9 cellular contexts compared by ENCODE assay signal in the genomic region with DNA sequence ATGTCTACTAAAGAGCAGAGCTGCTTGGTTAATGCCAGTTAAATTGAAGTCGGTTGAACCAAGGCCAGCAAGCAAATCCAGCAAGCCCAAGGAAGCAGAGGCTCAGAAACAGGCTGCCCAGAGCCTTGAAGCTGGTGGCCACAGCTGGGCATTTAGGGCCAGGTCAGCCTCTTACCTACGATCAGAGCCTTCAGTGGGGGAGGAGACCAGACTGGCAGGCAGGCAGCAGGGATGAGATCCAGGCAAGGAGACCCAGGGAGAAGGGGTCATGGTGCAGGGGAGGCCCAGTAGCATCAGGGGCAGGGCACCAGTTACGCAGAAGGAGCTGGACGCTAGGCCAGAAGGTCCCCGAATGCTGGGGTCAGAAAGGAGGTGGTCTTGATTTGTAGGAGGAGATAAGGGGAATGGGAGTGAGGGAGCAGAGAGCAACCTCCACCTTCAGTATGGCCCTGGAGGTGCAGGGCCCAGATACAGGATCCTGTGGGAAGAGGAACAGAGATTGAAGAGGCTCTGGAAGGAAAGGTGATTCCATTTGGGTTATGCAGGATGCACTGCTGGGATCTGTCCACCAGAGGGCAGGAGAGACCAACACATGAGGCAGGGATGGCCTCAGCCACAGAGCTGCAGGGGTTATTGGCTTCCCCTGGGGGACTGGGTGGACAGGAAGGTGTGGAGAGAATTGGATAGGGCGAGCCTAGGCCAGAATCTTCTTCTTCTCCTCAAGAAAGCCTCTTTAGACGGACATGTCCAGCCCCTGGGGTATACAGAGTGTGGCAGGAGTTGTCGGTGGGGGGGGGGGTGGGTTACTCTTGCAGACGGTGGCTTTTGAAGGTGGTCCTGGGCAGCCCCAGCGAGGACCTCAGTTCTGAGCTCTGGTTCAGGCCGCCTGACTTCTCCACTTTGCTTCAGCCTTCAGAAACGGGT.
DNase-seq lines count a peak whose midpoint lies in the region; ATAC-seq and TF ChIP-seq lines count a peak whose summit lies in the region.
"Had no signal": no experiment of that assay in that cellular context is flagged by ENCODE, and none has a peak within 500 bp of the region (broad histone marks: within the 10 kb centered on the region; RNA-seq: fewer than 3 reads in every experiment).

No MANE protein-coding gene starts in this region.

- no peak overlapping the region for H3K27ac Mint-ChIP-seq in activated T-helper 2 cell treated with anti-CD3 and anti-CD28 coated beads, Interferon-gamma antibody, Interleukin-2, Interleukin-4, amounts not matched to agents 10 μg/mL and 5 μg/mL and 100 μg/mL, durations not matched to agents 14 hours and 24 hours and 36 hours
- no peak overlapping the region for H3K27ac Mint-ChIP-seq in type B pancreatic cell

- H3K27me3 ChIP-seq in foreskin keratinocyte, result peaks cover 10% of the 10 kb centered on the region

- H3K27me3 Mint-ChIP-seq in activated T-helper 2 cell treated with anti-CD3 and anti-CD28 coated beads, Interferon-gamma antibody, Interleukin-2, Interleukin-4, amounts not matched to agents 10 μg/mL and 5 μg/mL and 100 μg/mL, durations not matched to agents 14 hours and 24 hours and 36 hours (ENCODE audit: low read depth), result peaks cover 10% of the 10 kb centered on the region
- peaks cover 59% of the 10 kb centered on the region for H3K27me3 Mint-ChIP-seq in type B pancreatic cell

- H3K4me3 Mint-ChIP-seq in activated T-helper 2 cell treated with anti-CD3 and anti-CD28 coated beads, Interferon-gamma antibody, Interleukin-2, Interleukin-4, amounts not matched to agents 10 μg/mL and 5 μg/mL and 100 μg/mL, durations not matched to agents 14 hours and 24 hours and 36 hours (ENCODE audit: low read depth), result no peak overlapping the region
- no peak overlapping the region for H3K4me3 Mint-ChIP-seq in type B pancreatic cell

- no peaks in the 10 kb centered on the region for H3K4me1 ChIP-seq in foreskin keratinocyte

- peak; percentile 65 for ATAC-seq in foreskin keratinocyte
- peak; percentile 62 for ATAC-seq in omental fat pad (ENCODE audit: low FRiP score)

- H3K36me3 Mint-ChIP-seq in activated T-helper 2 cell treated with anti-CD3 and anti-CD28 coated beads, Interferon-gamma antibody, Interleukin-2, Interleukin-4, amounts not matched to agents 10 μg/mL and 5 μg/mL and 100 μg/mL, durations not matched to agents 14 hours and 24 hours and 36 hours (ENCODE audit: low read depth), result no peaks in the 10 kb centered on the region
- no peaks in the 10 kb centered on the region for H3K36me3 Mint-ChIP-seq in type B pancreatic cell

- peaks cover 2% of the 10 kb centered on the region for H3K4me1 Mint-ChIP-seq in activated T-helper 2 cell treated with anti-CD3 and anti-CD28 coated beads, Interferon-gamma antibody, Interleukin-2, Interleukin-4, amounts not matched to agents 10 μg/mL and 5 μg/mL and 100 μg/mL, durations not matched to agents 14 hours and 24 hours and 36 hours (ENCODE audit: low read depth)
- H3K4me1 Mint-ChIP-seq in type B pancreatic cell (ENCODE audit: unreplicated experiment), result peaks cover 12% of the 10 kb centered on the region

- DNase-seq in NCI-H2081 (lab: John Stamatoyannopoulos, UW) (peak; percentile 72 to 78), NCI-H2081 treated with DMSO at 0.1 percent for 48 hours (lab: John Stamatoyannopoulos, UW) (no peak), HT1080 (ENCODE audit: low read depth) (peak; percentile 69), RPMI7951 (ENCODE audit: low read depth) (peak; percentile 58), foreskin keratinocyte (peak in 1 of 2 donors; percentile 26), omental fat pad (ENCODE audit: low spot score) (peak; percentile 32), type B pancreatic cell (ENCODE audit: extremely low spot score, unreplicated experiment) (peak; percentile 83)
- peak; percentile 32 for DNase-seq in activated T-helper 2 cell treated with anti-CD3 and anti-CD28 coated beads, Interferon-gamma antibody, Interleukin-2, Interleukin-4, amounts not matched to agents 10 μg/mL and 5 μg/mL and 100 μg/mL, durations not matched to agents 14 hours and 24 hours and 36 hours (ENCODE audit: low spot score)

- TF ChIP-seq CTCF in foreskin keratinocyte (conservative IDR thresholded peaks at IDR 0.05) (peak; percentile 91), omental fat pad (IDR thresholded peaks at IDR 0.05) (peak in 2 of 3 donors; percentile 55 to 59), type B pancreatic cell (conservative IDR thresholded peaks at IDR 0.05) (peak; percentile 93)

- intact Hi-C loops in activated T-helper 2 cell treated with anti-CD3 and anti-CD28 coated beads, Interferon-gamma antibody, Interleukin-2, Interleukin-4, amounts not matched to agents 10 μg/mL and 5 μg/mL and 100 μg/mL, durations not matched to agents 14 hours and 24 hours and 36 hours (cut with micrococcal nuclease), result loop anchor here (2.0 kb wide), 1 partner anchor 360 kb away; no protein-coding TSS in a partner anchor

- no peak overlapping the region for H3K27ac ChIP-seq in foreskin keratinocyte
- H3K27ac ChIP-seq: skin epidermis had no signal

- no peaks in the 10 kb centered on the region for H3K9me3 Mint-ChIP-seq in activated T-helper 2 cell treated with anti-CD3 and anti-CD28 coated beads, Interferon-gamma antibody, Interleukin-2, Interleukin-4, amounts not matched to agents 10 μg/mL and 5 μg/mL and 100 μg/mL, durations not matched to agents 14 hours and 24 hours and 36 hours
- H3K9me3 Mint-ChIP-seq in type B pancreatic cell, result no peaks in the 10 kb centered on the region
